Comparison of ENCODE assay signal across 1 cellular context in the genomic region with DNA sequence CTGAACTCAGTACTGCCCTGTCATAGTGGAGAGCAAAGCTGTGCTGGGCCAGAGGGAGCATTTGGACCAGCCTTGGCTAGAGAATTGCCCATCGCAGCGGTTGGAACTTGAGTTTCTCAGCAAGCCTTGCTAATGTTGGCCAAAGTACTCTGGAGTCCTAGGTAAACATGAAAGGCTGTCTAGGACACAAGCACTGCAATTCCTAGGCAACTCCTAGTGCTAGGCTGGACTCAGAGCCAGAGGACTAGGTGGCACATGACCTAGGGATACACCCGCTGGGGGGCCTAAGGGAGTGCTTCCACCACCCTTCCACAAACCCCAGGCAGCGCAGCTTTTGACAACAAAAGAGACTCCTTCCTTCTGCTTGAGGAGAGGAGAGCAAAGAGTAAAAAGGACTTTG.
TF ChIP-seq lines count a peak whose summit lies in the region.

No MANE protein-coding gene starts in this region.

TF ChIP-seq in HepG2, 621 proteins besides CTCF, POLR2A, EP300 and RAD21 (continued from another document):
- TF ChIP-seq ZFP36L1 (CRISPR knock-in tag; IDR thresholded peaks at IDR 0.05) (no peak), ZNF878 (CRISPR knock-in tag; IDR thresholded peaks at IDR 0.05) (no peak), MTF2 (CRISPR knock-in tag; IDR thresholded peaks at IDR 0.05; ENCODE audit: borderline replicate concordance) (no peak), KLF12 (CRISPR knock-in tag; IDR thresholded peaks at IDR 0.05; ENCODE audit: borderline replicate concordance) (no peak), ZNF672 (CRISPR knock-in tag; IDR thresholded peaks at IDR 0.05) (no peak), CBX2 (IDR thresholded peaks at IDR 0.05; ENCODE audit: low read depth, low read length) (no peak), CBX2 (CRISPR knock-in tag; IDR thresholded peaks at IDR 0.05; ENCODE audit: low read depth) (no peak), DNMT3B (CRISPR knock-in tag; conservative IDR thresholded peaks at IDR 0.05) (no peak), GABPB1 (CRISPR knock-in tag; IDR thresholded peaks at IDR 0.05) (no peak), HIVEP1 (CRISPR knock-in tag; IDR thresholded peaks at IDR 0.05) (no peak), ZC3H4 (CRISPR knock-in tag; IDR thresholded peaks at IDR 0.05; ENCODE audit: borderline replicate concordance) (no peak), NFYC (CRISPR knock-in tag; IDR thresholded peaks at IDR 0.05) (no peak)
- TF ChIP-seq, protein P1, sequence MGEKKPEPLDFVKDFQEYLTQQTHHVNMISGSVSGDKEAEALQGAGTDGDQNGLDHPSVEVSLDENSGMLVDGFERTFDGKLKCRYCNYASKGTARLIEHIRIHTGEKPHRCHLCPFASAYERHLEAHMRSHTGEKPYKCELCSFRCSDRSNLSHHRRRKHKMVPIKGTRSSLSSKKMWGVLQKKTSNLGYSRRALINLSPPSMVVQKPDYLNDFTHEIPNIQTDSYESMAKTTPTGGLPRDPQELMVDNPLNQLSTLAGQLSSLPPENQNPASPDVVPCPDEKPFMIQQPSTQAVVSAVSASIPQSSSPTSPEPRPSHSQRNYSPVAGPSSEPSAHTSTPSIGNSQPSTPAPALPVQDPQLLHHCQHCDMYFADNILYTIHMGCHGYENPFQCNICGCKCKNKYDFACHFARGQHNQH (CRISPR knock-in tag; IDR thresholded peaks at IDR 0.05) = no peak
- TF ChIP-seq, protein P2, sequence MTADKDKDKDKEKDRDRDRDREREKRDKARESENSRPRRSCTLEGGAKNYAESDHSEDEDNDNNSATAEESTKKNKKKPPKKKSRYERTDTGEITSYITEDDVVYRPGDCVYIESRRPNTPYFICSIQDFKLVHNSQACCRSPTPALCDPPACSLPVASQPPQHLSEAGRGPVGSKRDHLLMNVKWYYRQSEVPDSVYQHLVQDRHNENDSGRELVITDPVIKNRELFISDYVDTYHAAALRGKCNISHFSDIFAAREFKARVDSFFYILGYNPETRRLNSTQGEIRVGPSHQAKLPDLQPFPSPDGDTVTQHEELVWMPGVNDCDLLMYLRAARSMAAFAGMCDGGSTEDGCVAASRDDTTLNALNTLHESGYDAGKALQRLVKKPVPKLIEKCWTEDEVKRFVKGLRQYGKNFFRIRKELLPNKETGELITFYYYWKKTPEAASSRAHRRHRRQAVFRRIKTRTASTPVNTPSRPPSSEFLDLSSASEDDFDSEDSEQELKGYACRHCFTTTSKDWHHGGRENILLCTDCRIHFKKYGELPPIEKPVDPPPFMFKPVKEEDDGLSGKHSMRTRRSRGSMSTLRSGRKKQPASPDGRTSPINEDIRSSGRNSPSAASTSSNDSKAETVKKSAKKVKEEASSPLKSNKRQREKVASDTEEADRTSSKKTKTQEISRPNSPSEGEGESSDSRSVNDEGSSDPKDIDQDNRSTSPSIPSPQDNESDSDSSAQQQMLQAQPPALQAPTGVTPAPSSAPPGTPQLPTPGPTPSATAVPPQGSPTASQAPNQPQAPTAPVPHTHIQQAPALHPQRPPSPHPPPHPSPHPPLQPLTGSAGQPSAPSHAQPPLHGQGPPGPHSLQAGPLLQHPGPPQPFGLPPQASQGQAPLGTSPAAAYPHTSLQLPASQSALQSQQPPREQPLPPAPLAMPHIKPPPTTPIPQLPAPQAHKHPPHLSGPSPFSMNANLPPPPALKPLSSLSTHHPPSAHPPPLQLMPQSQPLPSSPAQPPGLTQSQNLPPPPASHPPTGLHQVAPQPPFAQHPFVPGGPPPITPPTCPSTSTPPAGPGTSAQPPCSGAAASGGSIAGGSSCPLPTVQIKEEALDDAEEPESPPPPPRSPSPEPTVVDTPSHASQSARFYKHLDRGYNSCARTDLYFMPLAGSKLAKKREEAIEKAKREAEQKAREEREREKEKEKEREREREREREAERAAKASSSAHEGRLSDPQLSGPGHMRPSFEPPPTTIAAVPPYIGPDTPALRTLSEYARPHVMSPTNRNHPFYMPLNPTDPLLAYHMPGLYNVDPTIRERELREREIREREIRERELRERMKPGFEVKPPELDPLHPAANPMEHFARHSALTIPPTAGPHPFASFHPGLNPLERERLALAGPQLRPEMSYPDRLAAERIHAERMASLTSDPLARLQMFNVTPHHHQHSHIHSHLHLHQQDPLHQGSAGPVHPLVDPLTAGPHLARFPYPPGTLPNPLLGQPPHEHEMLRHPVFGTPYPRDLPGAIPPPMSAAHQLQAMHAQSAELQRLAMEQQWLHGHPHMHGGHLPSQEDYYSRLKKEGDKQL (CRISPR knock-in tag; IDR thresholded peaks at IDR 0.05; ENCODE audit: low read depth) = no peak
- TF ChIP-seq, protein P3, sequence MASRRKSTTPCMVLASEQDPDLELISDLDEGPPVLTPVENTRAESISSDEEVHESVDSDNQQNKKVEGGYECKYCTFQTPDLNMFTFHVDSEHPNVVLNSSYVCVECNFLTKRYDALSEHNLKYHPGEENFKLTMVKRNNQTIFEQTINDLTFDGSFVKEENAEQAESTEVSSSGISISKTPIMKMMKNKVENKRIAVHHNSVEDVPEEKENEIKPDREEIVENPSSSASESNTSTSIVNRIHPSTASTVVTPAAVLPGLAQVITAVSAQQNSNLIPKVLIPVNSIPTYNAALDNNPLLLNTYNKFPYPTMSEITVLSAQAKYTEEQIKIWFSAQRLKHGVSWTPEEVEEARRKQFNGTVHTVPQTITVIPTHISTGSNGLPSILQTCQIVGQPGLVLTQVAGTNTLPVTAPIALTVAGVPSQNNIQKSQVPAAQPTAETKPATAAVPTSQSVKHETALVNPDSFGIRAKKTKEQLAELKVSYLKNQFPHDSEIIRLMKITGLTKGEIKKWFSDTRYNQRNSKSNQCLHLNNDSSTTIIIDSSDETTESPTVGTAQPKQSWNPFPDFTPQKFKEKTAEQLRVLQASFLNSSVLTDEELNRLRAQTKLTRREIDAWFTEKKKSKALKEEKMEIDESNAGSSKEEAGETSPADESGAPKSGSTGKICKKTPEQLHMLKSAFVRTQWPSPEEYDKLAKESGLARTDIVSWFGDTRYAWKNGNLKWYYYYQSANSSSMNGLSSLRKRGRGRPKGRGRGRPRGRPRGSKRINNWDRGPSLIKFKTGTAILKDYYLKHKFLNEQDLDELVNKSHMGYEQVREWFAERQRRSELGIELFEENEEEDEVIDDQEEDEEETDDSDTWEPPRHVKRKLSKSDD (CRISPR knock-in tag; IDR thresholded peaks at IDR 0.05; ENCODE audit: low read depth) = no peak
